9 cellular contexts compared by ENCODE assay signal in genomic region chr6:26224940-26225847, GRCh38.
DNase-seq lines count a peak whose midpoint lies in the region; ATAC-seq and TF ChIP-seq lines count a peak whose summit lies in the region.
"Had no signal": no experiment of that assay in that cellular context is flagged by ENCODE, and none has a peak within 500 bp of the region (broad histone marks: within the 10 kb centered on the region; RNA-seq: fewer than 3 reads in every experiment).

No MANE protein-coding gene starts in this region.

- ATAC-seq in HG03025 (IDR thresholded peaks at IDR 0.05; ENCODE audit: low FRiP score, unreplicated experiment): no peak
- no peak for ATAC-seq in HG03457 (IDR thresholded peaks at IDR 0.05; ENCODE audit: unreplicated experiment)

- peak; percentile 13 for TF ChIP-seq CTCF in astrocyte of the cerebellum (IDR thresholded peaks at IDR 0.05; ENCODE audit: low read depth, low read length, missing control alignments)

- H3K4me3 ChIP-seq in astrocyte of the cerebellum (ENCODE audit: low read depth, low read length): peak overlapping the region; percentile 58
- H3K4me3 ChIP-seq in iPS-11a (ENCODE audit: low read depth, low read length): peak overlapping the region; percentile 53
- peak overlapping the region; percentile 12 to 56 (median 36) for H3K4me3 ChIP-seq in skin epidermis

- H3K27ac ChIP-seq in skin epidermis: peak overlapping the region in 15 of 21 experiments; percentile 62 to 95 (median 86)

- in situ Hi-C loops in astrocyte of the cerebellum (cut with HindIII; ENCODE audit: low sequenced_read_pairs): no loop called here

- TF ChIP-seq POLR2A in GM19099 (IDR thresholded peaks at IDR 0.05; ENCODE audit: extremely low read depth, insufficient read length, low read depth): peak; percentile 32

- DNase-seq in astrocyte of the cerebellum (ENCODE audit: low read depth): peak; percentile 90
- no peak for DNase-seq in stimulated activated CD4-positive, alpha-beta T cell treated with anti-CD3 and anti-CD28 coated beads, Interleukin-4, amount 100 ng/mL, for 24 hours
- DNase-seq in activated effector memory CD4-positive, alpha-beta T cell treated with anti-CD3 and anti-CD28 coated beads, Interleukin-2, amount 50 U/mL, for 16 hours: no peak
- DNase-seq: KG1 had no signal
